In the genomic region with DNA sequence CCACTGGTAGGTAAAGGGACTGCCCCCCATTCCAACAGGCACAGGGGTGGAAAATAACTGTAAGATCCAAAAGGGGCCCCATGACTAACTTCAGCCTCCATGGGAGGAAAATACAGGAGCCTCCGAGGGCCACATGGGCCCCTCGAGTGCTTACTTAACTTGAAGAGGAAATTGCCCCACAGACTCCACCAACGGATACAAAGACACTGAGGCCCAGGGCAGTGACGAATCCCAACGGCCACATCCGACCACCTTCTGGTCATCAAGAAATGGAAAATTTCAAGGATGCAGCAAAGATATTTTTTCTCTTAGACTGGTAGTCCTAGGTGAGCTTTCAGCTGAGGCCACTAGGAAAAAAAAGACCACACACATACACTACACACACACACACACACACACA, we compare ENCODE assay signal across 27 cellular contexts.
DNase-seq lines count a peak whose midpoint lies in the region; ATAC-seq and TF ChIP-seq lines count a peak whose summit lies in the region.
"Had no signal": no experiment of that assay in that cellular context is flagged by ENCODE, and none has a peak within 500 bp of the region (broad histone marks: within the 10 kb centered on the region; RNA-seq: fewer than 3 reads in every experiment).

No MANE protein-coding gene starts in this region.

- TF ChIP-seq POLR2A in NB4 (IDR thresholded peaks at IDR 0.05; ENCODE audit: extremely low read depth, insufficient read length): no peak

- TF ChIP-seq CTCF in HL-60 (IDR thresholded peaks at IDR 0.05; ENCODE audit: insufficient read depth, low read length) (no peak), NB4 (IDR thresholded peaks at IDR 0.05; ENCODE audit: low read depth, low read length) (no peak), neutrophil (IDR thresholded peaks at IDR 0.05) (no peak), ascending aorta (IDR thresholded peaks at IDR 0.05) (no peak)

- H3K36me3 ChIP-seq in neutrophil: no peaks in the 10 kb centered on the region
- no peaks in the 10 kb centered on the region for H3K36me3 ChIP-seq in ascending aorta
- H3K36me3 ChIP-seq: breast epithelium, HAP-1 had no signal

- H3K27me3 ChIP-seq in HL-60 (ENCODE audit: insufficient read depth, poor library complexity, severe bottlenecking): no peaks in the 10 kb centered on the region
- H3K27me3 ChIP-seq in neutrophil: no peaks in the 10 kb centered on the region
- no peaks in the 10 kb centered on the region for H3K27me3 ChIP-seq in ascending aorta
- H3K27me3 ChIP-seq: BLaER1 treated with 17β-estradiol and CSF1 and Interleukin-3, amounts not matched to agents 10 nM and 100 nM; breast epithelium had no signal

- H3K27ac ChIP-seq in HL-60 (replicated peaks) (peak overlapping the region; percentile 100), neutrophil (peak overlapping the region; percentile 94), ascending aorta (no peak overlapping the region)
- H3K27ac ChIP-seq: breast epithelium had no signal

- no peak for ATAC-seq in GM21390 (IDR thresholded peaks at IDR 0.05; ENCODE audit: unreplicated experiment)
- ATAC-seq: activated CD4-positive, alpha-beta T cell treated with anti-CD3 and anti-CD28 coated beads for 36 hours; activated CD8-positive, alpha-beta T cell treated with anti-CD3 and anti-CD28 coated beads, Interleukin-2, amount 10 ng/mL, durations not matched to agents 7 days and 5 days; left cardiac atrium; T-helper 17 cell had no signal

- peak; percentile 97 for DNase-seq in HL-60 (ENCODE audit: low read depth in 1 of 2, low spot score in 1 of 2)
- DNase-seq in NB4 (ENCODE audit: low read depth): peak; percentile 100
- peak; percentile 94 for DNase-seq in SKM-1 (lab: John Stamatoyannopoulos, UW; ENCODE audit: unreplicated experiment)
- no peak for DNase-seq in NCI-H69 (lab: John Stamatoyannopoulos, UW)
- no peak for DNase-seq in kidney glomerular epithelial cell (lab: John Stamatoyannopoulos, UW)
- DNase-seq in ascending aorta (ENCODE audit: low spot score in 2 of 2): no peak
- DNase-seq: activated CD4-positive, alpha-beta T cell treated with anti-CD3 and anti-CD28 coated beads for 36 hours; activated CD8-positive, alpha-beta T cell treated with anti-CD3 and anti-CD28 coated beads, Interleukin-2, amount 10 ng/mL, durations not matched to agents 7 days and 5 days; activated effector memory CD4-positive, alpha-beta T cell treated with Interleukin-2 at 50 U/mL for 16 hours; activated T-cell treated with anti-CD3 and anti-CD28 coated beads for 4 hours; Calu3; DMS79 treated with DMSO at 0.1 percent for 48 hours; GDM1; hippocampal formation; IMR-90; left cardiac atrium; mammary epithelial cell; NCI-H2081; SK-N-SH; stimulated activated naive CD4-positive, alpha-beta T cell; T-helper 17 cell had no signal

- intact Hi-C loops in ascending aorta (cut with DNase I): no loop called here

- peaks cover 63 to 73% of the 10 kb centered on the region in 2 experiments for H3K4me1 ChIP-seq in neutrophil (ENCODE audit: control insufficient read depth in 1 of 2, insufficient read depth in 1 of 2, low read depth in 1 of 2, low read length in 1 of 2)
- no peaks in the 10 kb centered on the region for H3K4me1 ChIP-seq in ascending aorta
- H3K4me1 ChIP-seq: breast epithelium, HAP-1 had no signal

- 0 out of 2 replicates have a peak overlapping the region, but pooled peaks have one; percentile 2 for H3K4me3 ChIP-seq in HL-60 (replicated peaks; ENCODE audit: insufficient read depth, low read length)
- peak overlapping the region; percentile 56 for H3K4me3 ChIP-seq in NB4 (ENCODE audit: low read depth, low read length)
- peak overlapping the region; percentile 37 to 44 for H3K4me3 ChIP-seq in neutrophil (ENCODE audit: low read depth in 1 of 2, low read length in 1 of 2)
- no peak overlapping the region for H3K4me3 ChIP-seq in ascending aorta
- H3K4me3 ChIP-seq: BLaER1 treated with 17β-estradiol and CSF1 and Interleukin-3, amounts not matched to agents 10 nM and 100 nM; breast epithelium; HAP-1; skin epidermis had no signal

- H3K9me3 ChIP-seq in neutrophil (no peaks in the 10 kb centered on the region), ascending aorta (no peaks in the 10 kb centered on the region)
- H3K9me3 ChIP-seq: BLaER1 treated with 17β-estradiol and CSF1 and Interleukin-3, amounts not matched to agents 10 nM and 100 nM; breast epithelium; HAP-1; SK-N-SH had no signal

Comparison
In these comparisons a context has a peak if more than half of its experiments do, and no peak if none do; other contexts are left out.
1. DNase-seq: peak in HL-60 (2 of 2), NB4 (single experiment) and SKM-1 (single experiment); none in NCI-H69 (single experiment), kidney glomerular epithelial cell (single experiment) and ascending aorta (0 of 2).
2. H3K27ac ChIP-seq: peak in HL-60 (single experiment) and neutrophil (single experiment); none in ascending aorta (0 of 2).
3. H3K4me3 ChIP-seq: peak in HL-60 (single experiment), NB4 (single experiment) and neutrophil (2 of 2); none in ascending aorta (0 of 2).